In genomic region chr3:37765591-37766219, GRCh38 we compare ENCODE assay signal across 11 cellular contexts.
DNase-seq lines count a peak whose midpoint lies in the region; ATAC-seq and TF ChIP-seq lines count a peak whose summit lies in the region.
"Had no signal": no experiment of that assay in that cellular context is flagged by ENCODE, and none has a peak within 500 bp of the region (broad histone marks: within the 10 kb centered on the region; RNA-seq: fewer than 3 reads in every experiment).

No MANE protein-coding gene starts in this region.

- H3K9me3 ChIP-seq in HCT116 (ENCODE audit: control insufficient read depth in 1 of 2, insufficient read depth in 1 of 2, low read depth in 1 of 2, low read length in 2 of 2) (no peaks in the 10 kb centered on the region), ectodermal cell (ENCODE audit: control insufficient read depth, low read length) (no peaks in the 10 kb centered on the region), left lung (no peaks in the 10 kb centered on the region), gastrocnemius medialis (no peaks in the 10 kb centered on the region)

- WGBS in ectodermal cell, 2 experiments: 67 to 71% methylated on average over 15 of the region's 15 CpGs

- intact Hi-C loops in HCT116 (cut with micrococcal nuclease): no loop called here
- intact Hi-C loops in left lung (cut with DNase I): no loop called here
- intact Hi-C loops in gastrocnemius medialis (cut with DNase I; ENCODE audit: low total_unique reads): no loop called here

- no peak for TF ChIP-seq RAD21 in HCT116 (IDR thresholded peaks at IDR 0.05; ENCODE audit: low read depth)

- H3K27me3 ChIP-seq in HCT116 (ENCODE audit: insufficient read depth, low read length): peaks cover 26% of the 10 kb centered on the region
- no peaks in the 10 kb centered on the region for H3K27me3 ChIP-seq in ectodermal cell (ENCODE audit: control insufficient read depth, insufficient read depth, low read length, poor library complexity, severe bottlenecking)
- H3K27me3 ChIP-seq in left lung: no peaks in the 10 kb centered on the region
- H3K27me3 ChIP-seq in gastrocnemius medialis: no peaks in the 10 kb centered on the region

- no TSS peak for BruUV-seq in HCT116 (replicated peaks; lab: Mats Ljungman, UMichigan)

- no peak overlapping the region for H3K4me2 ChIP-seq in HCT116 (ENCODE audit: low read length)

- in situ Hi-C loops in gastrocnemius medialis (cut with MboI; ENCODE audit: low sequenced_read_pairs in 4 of 4): no loop called here

- RAD21 ChIA-PET in HCT116 (lab: Charles Lee; ENCODE audit: low non-redundant PET in 1 of 2, low total read pairs in 2 of 2, uncharacterized antibody in 2 of 2, unreplicated experiment in 2 of 2): no interaction called here

- no peaks in the 10 kb centered on the region for H3K79me2 ChIP-seq in HCT116 (ENCODE audit: insufficient read depth, low read length)

- 0 out of 2 replicates have a peak, but pooled peaks have one; percentile 14 for ATAC-seq in HCT116
- ATAC-seq in left lung: peak; percentile 72
- ATAC-seq in gastrocnemius medialis: peak; percentile 18 to 56

- no peaks in the 10 kb centered on the region for H3K9me2 ChIP-seq in HCT116 (ENCODE audit: insufficient read depth)

- TF ChIP-seq POLR2A in HCT116 (IDR thresholded peaks at IDR 0.05; ENCODE audit: borderline replicate concordance, extremely low read depth, insufficient read depth, insufficient read length): no peak
- no peak for TF ChIP-seq POLR2A in gastrocnemius medialis (IDR thresholded peaks at IDR 0.05)

- H3K9ac ChIP-seq in HCT116 (ENCODE audit: low read length): no peak overlapping the region

- TF ChIP-seq CTCF in HCT116 (IDR thresholded peaks at IDR 0.05 in 2 of 3, conservative IDR thresholded peaks at IDR 0.05 in 1 of 3; ENCODE audit: borderline replicate concordance in 1 of 3, insufficient read depth in 1 of 3, low read depth in 2 of 3, low read length in 2 of 3): no peak
- no peak for TF ChIP-seq CTCF in left lung (IDR thresholded peaks at IDR 0.05)
- no peak for TF ChIP-seq CTCF in gastrocnemius medialis (IDR thresholded peaks at IDR 0.05 in 4 of 5, conservative IDR thresholded peaks at IDR 0.05 in 1 of 5)
- TF ChIP-seq CTCF in RWPE1 (conservative IDR thresholded peaks at IDR 0.05; ENCODE audit: low read depth): no peak

- H3K4me3 ChIP-seq in HCT116 (replicated peaks in 1 of 2; ENCODE audit: low read depth in 1 of 2, low read length in 2 of 2) (no peak overlapping the region), ectodermal cell (ENCODE audit: insufficient read depth, low read depth, low read length) (no peak overlapping the region), left lung (no peak overlapping the region), gastrocnemius medialis (no peak overlapping the region)

- CTCF ChIA-PET in HCT116 (lab: Charles Lee) (no interaction called here), RWPE1 (lab: Yijun Ruan, JAX) (no interaction called here)

- H3K36me3 ChIP-seq in HCT116 (ENCODE audit: control insufficient read depth in 1 of 2, insufficient read depth in 2 of 2, low read length in 2 of 2) (no peaks in the 10 kb centered on the region), ectodermal cell (ENCODE audit: control insufficient read depth, insufficient read depth, low read length) (no peaks in the 10 kb centered on the region), left lung (no peaks in the 10 kb centered on the region), gastrocnemius medialis (no peaks in the 10 kb centered on the region)

- H3K4me1 ChIP-seq in HCT116 (ENCODE audit: control insufficient read depth in 1 of 2, insufficient read depth in 2 of 2, low read length in 2 of 2): no peaks in the 10 kb centered on the region
- H3K4me1 ChIP-seq in ectodermal cell (ENCODE audit: control insufficient read depth, insufficient read depth, low read length): peaks cover 35% of the 10 kb centered on the region
- H3K4me1 ChIP-seq in left lung: peaks cover 23 to 24% of the 10 kb centered on the region in 2 donors
- peaks cover 20 to 31% of the 10 kb centered on the region in 2 donors for H3K4me1 ChIP-seq in gastrocnemius medialis

- no peaks in the 10 kb centered on the region for H4K20me1 ChIP-seq in HCT116 (ENCODE audit: insufficient read depth)

- POLR2A ChIA-PET in HCT116 (lab: Charles Lee): no interaction called here
- POLR2A ChIA-PET in RWPE1 (lab: Yijun Ruan, JAX; ENCODE audit: low non-redundant PET): no interaction called here

- DNase-seq in HCT116 (ENCODE audit: low read depth, low spot score) (no peak), left lung (peak in 1 of 2 donors; percentile 56), gastrocnemius medialis (no peak), dedifferentiated amniotic fluid mesenchymal stem cell (ENCODE audit: extremely low spot score) (no peak), NCI-H2227 treated with DMSO at 0.1 percent for 48 hours (lab: John Stamatoyannopoulos, UW) (no peak), NK-92 (lab: John Stamatoyannopoulos, UW; ENCODE audit: unreplicated experiment) (no peak), RWPE1 (ENCODE audit: low spot score) (no peak)
- DNase-seq: activated CD4-positive, alpha-beta T cell treated with anti-CD3 and anti-CD28 coated beads for 1 hour; activated naive CD4-positive, alpha-beta T cell; NCI-H2171 had no signal

- H2AFZ ChIP-seq in HCT116 (ENCODE audit: low read depth, low read length, poor library complexity, severe bottlenecking): no peak overlapping the region

- H3K27ac ChIP-seq in HCT116 (ENCODE audit: low read depth, low read length): no peak overlapping the region
- H3K27ac ChIP-seq in ectodermal cell (ENCODE audit: insufficient read depth, low read depth, low read length, poor library complexity, severe bottlenecking): peak overlapping the region; percentile 47
- peak overlapping the region; percentile 41 to 69 for H3K27ac ChIP-seq in left lung
- H3K27ac ChIP-seq in gastrocnemius medialis: peak overlapping the region; percentile 30 to 59 (median 42)
- no peak overlapping the region for H3K27ac ChIP-seq in RWPE1

TF ChIP-seq in HCT116, 20 proteins besides CTCF, POLR2A, EP300 and RAD21:
- no peak for TF ChIP-seq JUND (IDR thresholded peaks at IDR 0.05)
- TF ChIP-seq SIN3A (IDR thresholded peaks at IDR 0.05; ENCODE audit: low read depth): no peak
- no peak for TF ChIP-seq CEBPB (IDR thresholded peaks at IDR 0.05; ENCODE audit: low read depth)
- no peak for TF ChIP-seq ZNF274 (IDR thresholded peaks at IDR 0.05; ENCODE audit: low read depth, low read length)
- no peak for TF ChIP-seq EZH2 (IDR thresholded peaks at IDR 0.05)
- no peak for TF ChIP-seq TCF7L2 (IDR thresholded peaks at IDR 0.05; ENCODE audit: borderline replicate concordance, extremely low read depth, insufficient read depth, insufficient read length)
- no peak for TF ChIP-seq ZBTB33 (IDR thresholded peaks at IDR 0.05; ENCODE audit: extremely low read depth, insufficient replicate concordance, low read length)
- no peak for TF ChIP-seq SRF (IDR thresholded peaks at IDR 0.05; ENCODE audit: low read depth)

Comparison
In these comparisons a context has a peak if more than half of its experiments do, and no peak if none do; other contexts are left out.
1. ATAC-seq: peak in every context shown above with its lines; median percentile 72 in left lung; 37 in gastrocnemius medialis; 14 in HCT116.
2. H3K27ac ChIP-seq: peak in ectodermal cell (single experiment), left lung (2 of 2) and gastrocnemius medialis (4 of 4); none in HCT116 (single experiment) and RWPE1 (single experiment).